In the genomic region with DNA sequence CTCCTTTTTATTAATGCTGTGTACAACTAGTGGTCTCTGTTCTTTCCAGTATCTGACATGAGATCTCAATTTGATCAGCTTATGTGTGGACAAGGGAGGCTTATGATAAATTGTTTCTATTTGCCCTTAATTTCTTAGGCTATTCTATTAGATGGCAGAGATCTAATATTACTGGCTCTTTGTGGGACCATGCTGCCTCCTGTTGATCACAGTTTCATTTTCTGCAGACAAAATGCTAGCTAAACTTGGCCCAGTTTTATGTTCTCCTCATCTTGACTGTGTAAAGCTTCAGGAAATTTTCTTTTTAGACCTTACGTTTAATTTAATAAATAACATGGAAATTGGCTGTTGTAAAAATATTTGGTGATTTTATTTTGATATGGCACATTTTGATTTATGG, we compare ENCODE assay signal across 24 cellular contexts.
DNase-seq lines count a peak whose midpoint lies in the region; TF ChIP-seq lines count a peak whose summit lies in the region.
"Had no signal": no experiment of that assay in that cellular context is flagged by ENCODE, and none has a peak within 500 bp of the region (broad histone marks: within the 10 kb centered on the region; RNA-seq: fewer than 3 reads in every experiment).

No MANE protein-coding gene starts in this region.

- H2BK120ac ChIP-seq in mesendoderm (ENCODE audit: low read depth, low read length): no peak overlapping the region

- in situ Hi-C loops in brain microvascular endothelial cell (cut with HindIII; ENCODE audit: low pct_ligation_motif_present, low sequenced_read_pairs): no loop called here

- WGBS in mesendoderm (ENCODE audit: extremely low coverage, insufficient coverage, low lambda C conversion rate): 100% methylated on average over 1 of the region's 1 CpG

- no peak overlapping the region for H3K4me3 ChIP-seq in brain microvascular endothelial cell (ENCODE audit: low read depth, low read length)
- no peak overlapping the region for H3K4me3 ChIP-seq in mesendoderm (ENCODE audit: low read length)
- H3K4me3 ChIP-seq: esophagus muscularis mucosa, HAP-1, SJSA1, thyroid gland had no signal

- no peak overlapping the region for H3K4me2 ChIP-seq in mesendoderm (ENCODE audit: low read length)

- H2BK5ac ChIP-seq in mesendoderm (ENCODE audit: low read length): no peak overlapping the region

- no peak overlapping the region for H3K9ac ChIP-seq in mesendoderm (ENCODE audit: low read length)

- TF ChIP-seq RAD21 in Ishikawa (IDR thresholded peaks at IDR 0.05; ENCODE audit: low read depth): peak; percentile 20; the same call in 1 of the 2 replicates

- no peak overlapping the region for H4K8ac ChIP-seq in mesendoderm (ENCODE audit: low read depth, low read length)

- H3K36me3 ChIP-seq in brain microvascular endothelial cell (replicated peaks) (no peaks in the 10 kb centered on the region), mesendoderm (ENCODE audit: control insufficient read depth, insufficient read depth, low read length) (no peaks in the 10 kb centered on the region)
- H3K36me3 ChIP-seq: esophagus muscularis mucosa, HAP-1, SJSA1, thyroid gland had no signal

- no peak overlapping the region for H3K23ac ChIP-seq in mesendoderm (ENCODE audit: low read length)

- no peak overlapping the region for H2AK5ac ChIP-seq in mesendoderm (ENCODE audit: low read length)

- no peak overlapping the region for H2BK15ac ChIP-seq in mesendoderm (replicated peaks; ENCODE audit: low read depth)

- no peak overlapping the region for H3K18ac ChIP-seq in mesendoderm (ENCODE audit: low read length)

- no peak for TF ChIP-seq EP300 in Ishikawa (IDR thresholded peaks at IDR 0.05; ENCODE audit: borderline replicate concordance)

- no peak overlapping the region for H3K56ac ChIP-seq in mesendoderm (ENCODE audit: low read length)

- no peaks in the 10 kb centered on the region for H3K79me1 ChIP-seq in mesendoderm (ENCODE audit: low read length)

- H3K27ac ChIP-seq in brain microvascular endothelial cell (no peak overlapping the region), mesendoderm (ENCODE audit: low read depth, low read length) (no peak overlapping the region)
- H3K27ac ChIP-seq: esophagus muscularis mucosa, SJSA1, thyroid gland had no signal

- no peaks in the 10 kb centered on the region for H3K4me1 ChIP-seq in mesendoderm (ENCODE audit: control insufficient read depth, low read depth, low read length)
- H3K4me1 ChIP-seq: esophagus muscularis mucosa, HAP-1, SJSA1, thyroid gland had no signal

- H4K5ac ChIP-seq in mesendoderm (ENCODE audit: low read length): no peak overlapping the region

- peak; percentile 27; the same call in 1 of the 2 replicates for TF ChIP-seq CTCF in GM12874 (IDR thresholded peaks at IDR 0.05; ENCODE audit: insufficient read depth, low read depth, low read length)
- TF ChIP-seq CTCF in brain microvascular endothelial cell (IDR thresholded peaks at IDR 0.05; ENCODE audit: low read depth, low read length, missing control alignments): peak; percentile 10

- H3K79me2 ChIP-seq in mesendoderm (ENCODE audit: control insufficient read depth, insufficient read depth, low read length): no peaks in the 10 kb centered on the region

- DNase-seq in brain microvascular endothelial cell (no peak), mesendoderm (peak; percentile 16), NCI-H510A treated with DMSO at 0.1 percent for 48 hours (lab: John Stamatoyannopoulos, UW) (no peak), foreskin melanocyte (no peak), NAMALWA (ENCODE audit: low spot score) (no peak)
- no peak for DNase-seq in activated CD4-positive, alpha-beta T cell treated with anti-CD3 and anti-CD28 coated beads for 4 hours
- DNase-seq: activated CD4-positive, alpha-beta T cell treated with anti-CD3 and anti-CD28 coated beads, Interleukin-2, amount 50 U/mL, for 1 hour; CD4-positive, CD25-positive, alpha-beta regulatory T cell; DMS153; effector memory CD4-positive, alpha-beta T cell; naive thymus-derived CD4-positive, alpha-beta T cell; NCI-H1092; NCI-H2029; NCI-H345; NK-92 treated with Interleukin-12 subunit alpha and Interleukin-12 subunit beta, amount 100 ng/mL, for 24 hours; stimulated activated CD4-positive, alpha-beta T cell treated with anti-CD3 and anti-CD28 coated beads, Interleukin-12 subunit alpha, Interleukin-12 subunit beta, amount 100 ng/mL, for 4 hours; stimulated activated CD4-positive, alpha-beta T cell treated with anti-CD3 and anti-CD28 coated beads, Interleukin-4, amount 100 ng/mL, for 4 hours; stimulated activated naive CD8-positive, alpha-beta T cell treated with anti-CD3 and anti-CD28 coated beads, Interleukin-15, Interleukin-2, amounts not matched to agents 100 U/mL and 50 U/mL, for 24 hours; thyroid gland had no signal

- no peaks in the 10 kb centered on the region for H3K27me3 ChIP-seq in brain microvascular endothelial cell (replicated peaks)
- no peaks in the 10 kb centered on the region for H3K27me3 ChIP-seq in mesendoderm (ENCODE audit: insufficient read depth, low read length, poor library complexity)
- H3K27me3 ChIP-seq: esophagus muscularis mucosa, SJSA1, thyroid gland had no signal

- H3K4ac ChIP-seq in mesendoderm (ENCODE audit: low read depth, low read length): no peak overlapping the region

TF ChIP-seq in Ishikawa, 13 proteins besides CTCF, POLR2A, EP300 and RAD21:
- no peak for TF ChIP-seq ZBTB7A (IDR thresholded peaks at IDR 0.05; ENCODE audit: low read depth)
- TF ChIP-seq EGR1 (IDR thresholded peaks at IDR 0.05): no peak
- TF ChIP-seq TAF1 (IDR thresholded peaks at IDR 0.05; ENCODE audit: low read depth): no peak
- TF ChIP-seq, protein P1, sequence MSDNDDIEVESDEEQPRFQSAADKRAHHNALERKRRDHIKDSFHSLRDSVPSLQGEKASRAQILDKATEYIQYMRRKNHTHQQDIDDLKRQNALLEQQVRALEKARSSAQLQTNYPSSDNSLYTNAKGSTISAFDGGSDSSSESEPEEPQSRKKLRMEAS (IDR thresholded peaks at IDR 0.05): no peak
- no peak for TF ChIP-seq NFIC (IDR thresholded peaks at IDR 0.05)
- TF ChIP-seq, protein P2, sequence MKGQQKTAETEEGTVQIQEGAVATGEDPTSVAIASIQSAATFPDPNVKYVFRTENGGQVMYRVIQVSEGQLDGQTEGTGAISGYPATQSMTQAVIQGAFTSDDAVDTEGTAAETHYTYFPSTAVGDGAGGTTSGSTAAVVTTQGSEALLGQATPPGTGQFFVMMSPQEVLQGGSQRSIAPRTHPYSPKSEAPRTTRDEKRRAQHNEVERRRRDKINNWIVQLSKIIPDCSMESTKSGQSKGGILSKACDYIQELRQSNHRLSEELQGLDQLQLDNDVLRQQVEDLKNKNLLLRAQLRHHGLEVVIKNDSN (IDR thresholded peaks at IDR 0.05): no peak
- TF ChIP-seq, protein P3, sequence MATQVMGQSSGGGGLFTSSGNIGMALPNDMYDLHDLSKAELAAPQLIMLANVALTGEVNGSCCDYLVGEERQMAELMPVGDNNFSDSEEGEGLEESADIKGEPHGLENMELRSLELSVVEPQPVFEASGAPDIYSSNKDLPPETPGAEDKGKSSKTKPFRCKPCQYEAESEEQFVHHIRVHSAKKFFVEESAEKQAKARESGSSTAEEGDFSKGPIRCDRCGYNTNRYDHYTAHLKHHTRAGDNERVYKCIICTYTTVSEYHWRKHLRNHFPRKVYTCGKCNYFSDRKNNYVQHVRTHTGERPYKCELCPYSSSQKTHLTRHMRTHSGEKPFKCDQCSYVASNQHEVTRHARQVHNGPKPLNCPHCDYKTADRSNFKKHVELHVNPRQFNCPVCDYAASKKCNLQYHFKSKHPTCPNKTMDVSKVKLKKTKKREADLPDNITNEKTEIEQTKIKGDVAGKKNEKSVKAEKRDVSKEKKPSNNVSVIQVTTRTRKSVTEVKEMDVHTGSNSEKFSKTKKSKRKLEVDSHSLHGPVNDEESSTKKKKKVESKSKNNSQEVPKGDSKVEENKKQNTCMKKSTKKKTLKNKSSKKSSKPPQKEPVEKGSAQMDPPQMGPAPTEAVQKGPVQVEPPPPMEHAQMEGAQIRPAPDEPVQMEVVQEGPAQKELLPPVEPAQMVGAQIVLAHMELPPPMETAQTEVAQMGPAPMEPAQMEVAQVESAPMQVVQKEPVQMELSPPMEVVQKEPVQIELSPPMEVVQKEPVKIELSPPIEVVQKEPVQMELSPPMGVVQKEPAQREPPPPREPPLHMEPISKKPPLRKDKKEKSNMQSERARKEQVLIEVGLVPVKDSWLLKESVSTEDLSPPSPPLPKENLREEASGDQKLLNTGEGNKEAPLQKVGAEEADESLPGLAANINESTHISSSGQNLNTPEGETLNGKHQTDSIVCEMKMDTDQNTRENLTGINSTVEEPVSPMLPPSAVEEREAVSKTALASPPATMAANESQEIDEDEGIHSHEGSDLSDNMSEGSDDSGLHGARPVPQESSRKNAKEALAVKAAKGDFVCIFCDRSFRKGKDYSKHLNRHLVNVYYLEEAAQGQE (IDR thresholded peaks at IDR 0.05; ENCODE audit: low read depth): no peak
- no peak for TF ChIP-seq FOXM1 (IDR thresholded peaks at IDR 0.05; ENCODE audit: borderline replicate concordance, low read depth)
- no peak for TF ChIP-seq CREB1 (IDR thresholded peaks at IDR 0.05; ENCODE audit: low read depth)
- TF ChIP-seq CEBPB (IDR thresholded peaks at IDR 0.05): no peak
- no peak for TF ChIP-seq TCF12 (IDR thresholded peaks at IDR 0.05; ENCODE audit: low read depth)
- no peak for TF ChIP-seq YY1 (IDR thresholded peaks at IDR 0.05; ENCODE audit: low read depth)
- TF ChIP-seq TEAD4 (IDR thresholded peaks at IDR 0.05): no peak
